ENCODE assay signal across 8 cellular contexts in genomic region chr2:112585400-112585799, GRCh38. TPM values are rescaled to one million over a fixed set of nuclear protein-coding genes. Genes with fewer than 3 reads are reported as not detected.
DNase-seq lines count a peak whose midpoint lies in the region; ATAC-seq and TF ChIP-seq lines count a peak whose summit lies in the region.

No MANE protein-coding gene starts in this region.

- H3K4me3 Mint-ChIP-seq in natural killer cell = peak overlapping the region; percentile 97

- peak overlapping the region; percentile 95 to 98 for H3K27ac Mint-ChIP-seq in natural killer cell

- peaks cover 15 to 17% of the 10 kb centered on the region in 2 donors for H3K4me1 ChIP-seq in duodenal mucosa (ENCODE audit: control insufficient read depth in 1 of 2, insufficient read depth in 2 of 2, low read length in 2 of 2)

- no peaks in the 10 kb centered on the region for H3K27me3 Mint-ChIP-seq in natural killer cell (ENCODE audit: low read depth in 2 of 2)

- peaks cover 7 to 18% of the 10 kb centered on the region in 2 donors for H3K36me3 ChIP-seq in duodenal mucosa (ENCODE audit: control insufficient read depth in 1 of 2, insufficient read depth in 2 of 2, low read length in 2 of 2)

- H3K27me3 ChIP-seq in duodenal mucosa (ENCODE audit: control insufficient read depth in 1 of 2, insufficient read depth in 2 of 2, low read length in 2 of 2) = no peaks in the 10 kb centered on the region

- no peaks in the 10 kb centered on the region for H3K9me3 Mint-ChIP-seq in natural killer cell

- H3K27ac ChIP-seq in duodenal mucosa (ENCODE audit: low read depth, low read length) = no peak overlapping the region

- peaks cover 31 to 38% of the 10 kb centered on the region in 2 donors for H3K4me1 Mint-ChIP-seq in natural killer cell

- no peak for DNase-seq in AG10803 (ENCODE audit: low read depth)
- DNase-seq in LNCaP clone FGC (ENCODE audit: low read depth) = no peak
- DNase-seq in natural killer cell = no peak
- DNase-seq in COR-L47 (lab: John Stamatoyannopoulos, UW) = no peak

- ATAC-seq in natural killer cell = no peak
- ATAC-seq in GM19463 (IDR thresholded peaks at IDR 0.05; ENCODE audit: unreplicated experiment) = no peak
- no peak for ATAC-seq in GM21515 (IDR thresholded peaks at IDR 0.05; ENCODE audit: unreplicated experiment)
- no peak for ATAC-seq in GM21576 (IDR thresholded peaks at IDR 0.05; ENCODE audit: unreplicated experiment)

- no peaks in the 10 kb centered on the region for H3K9me3 ChIP-seq in duodenal mucosa (ENCODE audit: control insufficient read depth in 1 of 2, low read length in 2 of 2)

- intact Hi-C loops in natural killer cell (cut with micrococcal nuclease) = no loop called here

- H3K4me3 ChIP-seq in AG10803 (ENCODE audit: low read length) (peak overlapping the region; percentile 92), LNCaP clone FGC (ENCODE audit: low read depth, low read length) (peak overlapping the region; percentile 82), duodenal mucosa (ENCODE audit: low read depth in 1 of 2, low read length in 2 of 2) (peak overlapping the region; percentile 97 to 99)

- TF ChIP-seq CTCF in AG10803 (conservative IDR thresholded peaks at IDR 0.05; ENCODE audit: low read length) (no peak), LNCaP clone FGC (IDR thresholded peaks at IDR 0.05; ENCODE audit: control insufficient read depth, extremely low read depth, insufficient read depth) (no peak), natural killer cell (IDR thresholded peaks at IDR 0.05) (no peak)

- no peaks in the 10 kb centered on the region for H3K36me3 Mint-ChIP-seq in natural killer cell

- peak overlapping the region; percentile 91 to 95 for H3K9ac ChIP-seq in duodenal mucosa (ENCODE audit: low read depth in 1 of 2, low read length in 2 of 2)

RNA-seq across cellular contexts. Expression of gene CHCHD5, which starts 1.0 kb away (rescaled TPM):
- total RNA-seq in natural killer cell = 10 to 100 TPM; 21.9 to 24.1 (median 22.4) TPM

RNA-seq across cellular contexts. Expression of gene POLR1B, which starts 43.1 kb away (rescaled TPM):
- 10 to 100 TPM; 16.2 to 26.5 (median 22.1) TPM for total RNA-seq in natural killer cell
